Comparison of ENCODE assay signal across 1 cellular context in the genomic region with DNA sequence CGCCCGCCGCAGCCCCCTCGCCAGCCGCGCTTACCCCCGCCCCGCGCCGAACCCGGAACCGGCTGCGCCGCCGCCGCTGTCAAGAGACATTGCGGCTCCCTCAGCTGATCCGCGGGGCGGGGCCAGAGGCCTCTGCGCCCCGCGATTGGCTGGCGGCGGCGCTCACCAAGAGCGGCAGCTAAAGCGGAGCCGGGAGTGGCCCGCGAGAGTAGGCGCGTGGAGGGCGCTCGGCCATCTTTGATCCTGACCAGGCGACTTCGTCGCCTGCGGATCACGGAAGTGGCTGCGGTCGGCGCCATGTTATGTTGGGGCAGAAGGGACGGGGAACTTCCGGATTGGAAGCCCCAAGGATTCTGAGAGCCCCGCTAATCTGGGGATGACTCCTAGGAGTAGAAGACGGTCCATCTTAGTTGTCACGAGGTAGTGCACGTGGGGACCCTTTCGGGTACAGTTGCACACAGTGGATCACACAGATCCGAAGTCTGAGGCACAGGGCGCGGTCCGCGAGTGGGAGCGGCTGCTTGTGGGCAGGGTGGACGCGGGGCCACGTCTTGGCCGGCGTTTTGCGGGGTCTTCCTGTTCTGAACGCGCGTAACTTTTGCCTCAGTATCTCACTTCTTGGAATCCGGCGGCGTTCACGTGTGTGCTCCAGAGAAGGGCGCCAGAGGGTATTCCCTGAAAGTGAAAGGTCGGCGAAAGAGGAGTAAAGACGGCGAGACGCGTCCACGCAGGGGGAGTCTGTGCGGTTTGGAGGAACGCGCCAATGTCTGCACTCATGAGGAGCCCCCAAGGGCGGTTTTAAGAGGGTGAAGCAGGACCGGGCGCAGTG.
TF ChIP-seq lines count a peak whose summit lies in the region.

A gene with protein sequence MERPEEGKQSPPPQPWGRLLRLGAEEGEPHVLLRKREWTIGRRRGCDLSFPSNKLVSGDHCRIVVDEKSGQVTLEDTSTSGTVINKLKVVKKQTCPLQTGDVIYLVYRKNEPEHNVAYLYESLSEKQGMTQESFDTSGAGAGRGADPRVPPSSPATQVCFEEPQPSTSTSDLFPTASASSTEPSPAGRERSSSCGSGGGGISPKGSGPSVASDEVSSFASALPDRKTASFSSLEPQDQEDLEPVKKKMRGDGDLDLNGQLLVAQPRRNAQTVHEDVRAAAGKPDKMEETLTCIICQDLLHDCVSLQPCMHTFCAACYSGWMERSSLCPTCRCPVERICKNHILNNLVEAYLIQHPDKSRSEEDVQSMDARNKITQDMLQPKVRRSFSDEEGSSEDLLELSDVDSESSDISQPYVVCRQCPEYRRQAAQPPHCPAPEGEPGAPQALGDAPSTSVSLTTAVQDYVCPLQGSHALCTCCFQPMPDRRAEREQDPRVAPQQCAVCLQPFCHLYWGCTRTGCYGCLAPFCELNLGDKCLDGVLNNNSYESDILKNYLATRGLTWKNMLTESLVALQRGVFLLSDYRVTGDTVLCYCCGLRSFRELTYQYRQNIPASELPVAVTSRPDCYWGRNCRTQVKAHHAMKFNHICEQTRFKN (minus strand): TSS at position 93 of the 829 bp plus-strand sequence. CDS start 277 bp downstream, outside the sequence.

TF ChIP-seq in HepG2, 621 proteins besides CTCF, POLR2A, EP300 and RAD21 (continued from another document and continues in another):
- TF ChIP-seq, protein P1, sequence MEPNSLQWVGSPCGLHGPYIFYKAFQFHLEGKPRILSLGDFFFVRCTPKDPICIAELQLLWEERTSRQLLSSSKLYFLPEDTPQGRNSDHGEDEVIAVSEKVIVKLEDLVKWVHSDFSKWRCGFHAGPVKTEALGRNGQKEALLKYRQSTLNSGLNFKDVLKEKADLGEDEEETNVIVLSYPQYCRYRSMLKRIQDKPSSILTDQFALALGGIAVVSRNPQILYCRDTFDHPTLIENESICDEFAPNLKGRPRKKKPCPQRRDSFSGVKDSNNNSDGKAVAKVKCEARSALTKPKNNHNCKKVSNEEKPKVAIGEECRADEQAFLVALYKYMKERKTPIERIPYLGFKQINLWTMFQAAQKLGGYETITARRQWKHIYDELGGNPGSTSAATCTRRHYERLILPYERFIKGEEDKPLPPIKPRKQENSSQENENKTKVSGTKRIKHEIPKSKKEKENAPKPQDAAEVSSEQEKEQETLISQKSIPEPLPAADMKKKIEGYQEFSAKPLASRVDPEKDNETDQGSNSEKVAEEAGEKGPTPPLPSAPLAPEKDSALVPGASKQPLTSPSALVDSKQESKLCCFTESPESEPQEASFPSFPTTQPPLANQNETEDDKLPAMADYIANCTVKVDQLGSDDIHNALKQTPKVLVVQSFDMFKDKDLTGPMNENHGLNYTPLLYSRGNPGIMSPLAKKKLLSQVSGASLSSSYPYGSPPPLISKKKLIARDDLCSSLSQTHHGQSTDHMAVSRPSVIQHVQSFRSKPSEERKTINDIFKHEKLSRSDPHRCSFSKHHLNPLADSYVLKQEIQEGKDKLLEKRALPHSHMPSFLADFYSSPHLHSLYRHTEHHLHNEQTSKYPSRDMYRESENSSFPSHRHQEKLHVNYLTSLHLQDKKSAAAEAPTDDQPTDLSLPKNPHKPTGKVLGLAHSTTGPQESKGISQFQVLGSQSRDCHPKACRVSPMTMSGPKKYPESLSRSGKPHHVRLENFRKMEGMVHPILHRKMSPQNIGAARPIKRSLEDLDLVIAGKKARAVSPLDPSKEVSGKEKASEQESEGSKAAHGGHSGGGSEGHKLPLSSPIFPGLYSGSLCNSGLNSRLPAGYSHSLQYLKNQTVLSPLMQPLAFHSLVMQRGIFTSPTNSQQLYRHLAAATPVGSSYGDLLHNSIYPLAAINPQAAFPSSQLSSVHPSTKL (CRISPR knock-in tag; IDR thresholded peaks at IDR 0.05): peak; percentile 51
- peak; percentile 55; the same call in 1 of the 2 replicates for TF ChIP-seq ZNF598 (CRISPR knock-in tag; IDR thresholded peaks at IDR 0.05; ENCODE audit: borderline replicate concordance)
- TF ChIP-seq GFI1 (CRISPR knock-in tag; IDR thresholded peaks at IDR 0.05; ENCODE audit: borderline replicate concordance): no peak
- no peak for TF ChIP-seq TMF1 (CRISPR knock-in tag; IDR thresholded peaks at IDR 0.05; ENCODE audit: low read depth)
- no peak for TF ChIP-seq U2AF2 (IDR thresholded peaks at IDR 0.05; ENCODE audit: low read depth, low read length)
- no peak for TF ChIP-seq CEBPG (CRISPR knock-in tag; IDR thresholded peaks at IDR 0.05)
- no peak for TF ChIP-seq MLLT10 (CRISPR knock-in tag; IDR thresholded peaks at IDR 0.05)
- TF ChIP-seq, protein P2, sequence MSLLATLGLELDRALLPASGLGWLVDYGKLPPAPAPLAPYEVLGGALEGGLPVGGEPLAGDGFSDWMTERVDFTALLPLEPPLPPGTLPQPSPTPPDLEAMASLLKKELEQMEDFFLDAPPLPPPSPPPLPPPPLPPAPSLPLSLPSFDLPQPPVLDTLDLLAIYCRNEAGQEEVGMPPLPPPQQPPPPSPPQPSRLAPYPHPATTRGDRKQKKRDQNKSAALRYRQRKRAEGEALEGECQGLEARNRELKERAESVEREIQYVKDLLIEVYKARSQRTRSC (CRISPR knock-in tag; IDR thresholded peaks at IDR 0.05; ENCODE audit: low read depth): peak; percentile 84; the same call in 1 of the 2 replicates
- peak; percentile 84; the same call in 1 of the 2 replicates for TF ChIP-seq ZNF335 (CRISPR knock-in tag; IDR thresholded peaks at IDR 0.05)
- peak; percentile 6 for TF ChIP-seq TEAD3 (CRISPR knock-in tag; optimal IDR thresholded peaks at IDR 0.05; ENCODE audit: borderline replicate concordance)
- TF ChIP-seq ZNF841 (CRISPR knock-in tag; IDR thresholded peaks at IDR 0.05; ENCODE audit: borderline replicate concordance): no peak
- TF ChIP-seq ZBTB42 (CRISPR knock-in tag; IDR thresholded peaks at IDR 0.05): no peak
- TF ChIP-seq FOXK1 (CRISPR knock-in tag; IDR thresholded peaks at IDR 0.05; ENCODE audit: borderline replicate concordance, low read depth): no peak; the same call in 1 of the 2 replicates
- TF ChIP-seq, protein P3, sequence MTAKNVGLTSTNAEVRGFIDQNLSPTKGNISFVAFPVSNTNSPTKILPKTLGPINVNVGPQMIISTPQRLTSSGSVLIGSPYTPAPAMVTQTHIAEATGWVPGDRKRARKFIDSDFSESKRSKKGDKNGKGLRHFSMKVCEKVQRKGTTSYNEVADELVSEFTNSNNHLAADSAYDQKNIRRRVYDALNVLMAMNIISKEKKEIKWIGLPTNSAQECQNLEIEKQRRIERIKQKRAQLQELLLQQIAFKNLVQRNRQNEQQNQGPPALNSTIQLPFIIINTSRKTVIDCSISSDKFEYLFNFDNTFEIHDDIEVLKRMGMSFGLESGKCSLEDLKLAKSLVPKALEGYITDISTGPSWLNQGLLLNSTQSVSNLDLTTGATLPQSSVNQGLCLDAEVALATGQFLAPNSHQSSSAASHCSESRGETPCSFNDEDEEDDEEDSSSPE (CRISPR knock-in tag; IDR thresholded peaks at IDR 0.05): peak; percentile 80
- no peak for TF ChIP-seq ZNF496 (CRISPR knock-in tag; IDR thresholded peaks at IDR 0.05; ENCODE audit: insufficient replicate concordance)
- no peak for TF ChIP-seq PTBP1 (IDR thresholded peaks at IDR 0.05; ENCODE audit: low read depth, low read length, poor library complexity, severe bottlenecking)
- no peak for TF ChIP-seq NCOA5 (CRISPR knock-in tag; IDR thresholded peaks at IDR 0.05)
- peak; percentile 54 for TF ChIP-seq ASH2L (IDR thresholded peaks at IDR 0.05; ENCODE audit: insufficient read length, low read depth, low read length)
- 0 out of 2 replicates have a peak, but pooled peaks have one; percentile 50 for TF ChIP-seq TSC22D2 (CRISPR knock-in tag; IDR thresholded peaks at IDR 0.05; ENCODE audit: borderline replicate concordance)
- TF ChIP-seq CBX1 (IDR thresholded peaks at IDR 0.05; ENCODE audit: low read depth): no peak
- TF ChIP-seq POLR2AphosphoS2 (IDR thresholded peaks at IDR 0.05; ENCODE audit: low read depth, low read length): no peak
- TF ChIP-seq, protein P4, sequence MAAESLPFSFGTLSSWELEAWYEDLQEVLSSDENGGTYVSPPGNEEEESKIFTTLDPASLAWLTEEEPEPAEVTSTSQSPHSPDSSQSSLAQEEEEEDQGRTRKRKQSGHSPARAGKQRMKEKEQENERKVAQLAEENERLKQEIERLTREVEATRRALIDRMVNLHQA (CRISPR knock-in tag; IDR thresholded peaks at IDR 0.05): no peak
- TF ChIP-seq XRCC5 (optimal IDR thresholded peaks at IDR 0.05; ENCODE audit: low read length): no peak
- TF ChIP-seq AKAP8 (CRISPR knock-in tag; IDR thresholded peaks at IDR 0.05): no peak
- TF ChIP-seq, protein P5, sequence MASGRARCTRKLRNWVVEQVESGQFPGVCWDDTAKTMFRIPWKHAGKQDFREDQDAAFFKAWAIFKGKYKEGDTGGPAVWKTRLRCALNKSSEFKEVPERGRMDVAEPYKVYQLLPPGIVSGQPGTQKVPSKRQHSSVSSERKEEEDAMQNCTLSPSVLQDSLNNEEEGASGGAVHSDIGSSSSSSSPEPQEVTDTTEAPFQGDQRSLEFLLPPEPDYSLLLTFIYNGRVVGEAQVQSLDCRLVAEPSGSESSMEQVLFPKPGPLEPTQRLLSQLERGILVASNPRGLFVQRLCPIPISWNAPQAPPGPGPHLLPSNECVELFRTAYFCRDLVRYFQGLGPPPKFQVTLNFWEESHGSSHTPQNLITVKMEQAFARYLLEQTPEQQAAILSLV (CRISPR knock-in tag; IDR thresholded peaks at IDR 0.05; ENCODE audit: borderline replicate concordance): peak; percentile 56; the same call in 1 of the 2 replicates
- no peak for TF ChIP-seq GTF2F1 (IDR thresholded peaks at IDR 0.05; ENCODE audit: low read length)
- TF ChIP-seq RELA (CRISPR knock-in tag; IDR thresholded peaks at IDR 0.05): no peak
- TF ChIP-seq, protein P6, sequence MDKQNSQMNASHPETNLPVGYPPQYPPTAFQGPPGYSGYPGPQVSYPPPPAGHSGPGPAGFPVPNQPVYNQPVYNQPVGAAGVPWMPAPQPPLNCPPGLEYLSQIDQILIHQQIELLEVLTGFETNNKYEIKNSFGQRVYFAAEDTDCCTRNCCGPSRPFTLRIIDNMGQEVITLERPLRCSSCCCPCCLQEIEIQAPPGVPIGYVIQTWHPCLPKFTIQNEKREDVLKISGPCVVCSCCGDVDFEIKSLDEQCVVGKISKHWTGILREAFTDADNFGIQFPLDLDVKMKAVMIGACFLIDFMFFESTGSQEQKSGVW (CRISPR knock-in tag; IDR thresholded peaks at IDR 0.05; ENCODE audit: borderline replicate concordance): no peak
- TF ChIP-seq KDM3A (CRISPR knock-in tag; IDR thresholded peaks at IDR 0.05; ENCODE audit: low read depth): 0 out of 2 replicates have a peak, but pooled peaks have one; percentile 35
- no peak for TF ChIP-seq EEA1 (CRISPR knock-in tag; IDR thresholded peaks at IDR 0.05; ENCODE audit: borderline replicate concordance)
- TF ChIP-seq ATRX (CRISPR knock-in tag; IDR thresholded peaks at IDR 0.05; ENCODE audit: borderline replicate concordance): no peak; the same call in 1 of the 2 replicates
- TF ChIP-seq PHF5A (CRISPR knock-in tag; IDR thresholded peaks at IDR 0.05; ENCODE audit: low read depth, unreplicated experiment): peak; percentile 23
- peak; percentile 93 for TF ChIP-seq GABPB1 (CRISPR knock-in tag; IDR thresholded peaks at IDR 0.05)
- TF ChIP-seq, protein P7, sequence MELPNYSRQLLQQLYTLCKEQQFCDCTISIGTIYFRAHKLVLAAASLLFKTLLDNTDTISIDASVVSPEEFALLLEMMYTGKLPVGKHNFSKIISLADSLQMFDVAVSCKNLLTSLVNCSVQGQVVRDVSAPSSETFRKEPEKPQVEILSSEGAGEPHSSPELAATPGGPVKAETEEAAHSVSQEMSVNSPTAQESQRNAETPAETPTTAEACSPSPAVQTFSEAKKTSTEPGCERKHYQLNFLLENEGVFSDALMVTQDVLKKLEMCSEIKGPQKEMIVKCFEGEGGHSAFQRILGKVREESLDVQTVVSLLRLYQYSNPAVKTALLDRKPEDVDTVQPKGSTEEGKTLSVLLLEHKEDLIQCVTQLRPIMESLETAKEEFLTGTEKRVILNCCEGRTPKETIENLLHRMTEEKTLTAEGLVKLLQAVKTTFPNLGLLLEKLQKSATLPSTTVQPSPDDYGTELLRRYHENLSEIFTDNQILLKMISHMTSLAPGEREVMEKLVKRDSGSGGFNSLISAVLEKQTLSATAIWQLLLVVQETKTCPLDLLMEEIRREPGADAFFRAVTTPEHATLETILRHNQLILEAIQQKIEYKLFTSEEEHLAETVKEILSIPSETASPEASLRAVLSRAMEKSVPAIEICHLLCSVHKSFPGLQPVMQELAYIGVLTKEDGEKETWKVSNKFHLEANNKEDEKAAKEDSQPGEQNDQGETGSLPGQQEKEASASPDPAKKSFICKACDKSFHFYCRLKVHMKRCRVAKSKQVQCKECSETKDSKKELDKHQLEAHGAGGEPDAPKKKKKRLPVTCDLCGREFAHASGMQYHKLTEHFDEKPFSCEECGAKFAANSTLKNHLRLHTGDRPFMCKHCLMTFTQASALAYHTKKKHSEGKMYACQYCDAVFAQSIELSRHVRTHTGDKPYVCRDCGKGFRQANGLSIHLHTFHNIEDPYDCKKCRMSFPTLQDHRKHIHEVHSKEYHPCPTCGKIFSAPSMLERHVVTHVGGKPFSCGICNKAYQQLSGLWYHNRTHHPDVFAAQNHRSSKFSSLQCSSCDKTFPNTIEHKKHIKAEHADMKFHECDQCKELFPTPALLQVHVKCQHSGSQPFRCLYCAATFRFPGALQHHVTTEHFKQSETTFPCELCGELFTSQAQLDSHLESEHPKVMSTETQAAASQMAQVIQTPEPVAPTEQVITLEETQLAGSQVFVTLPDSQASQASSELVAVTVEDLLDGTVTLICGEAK (IDR thresholded peaks at IDR 0.05): no peak
- TF ChIP-seq, protein P7 (CRISPR knock-in tag; IDR thresholded peaks at IDR 0.05): peak; percentile 55; the same call in 1 of the 2 replicates
- TF ChIP-seq ZNF552 (CRISPR knock-in tag; IDR thresholded peaks at IDR 0.05; ENCODE audit: borderline replicate concordance): no peak
- 0 out of 2 replicates have a peak, but pooled peaks have one; percentile 39 for TF ChIP-seq NR1H2 (CRISPR knock-in tag; IDR thresholded peaks at IDR 0.05; ENCODE audit: borderline replicate concordance, low read depth)
